16 cellular contexts compared by ENCODE assay signal in genomic region chr1:77014396-77014795, GRCh38.
"Had no signal": no experiment of that assay in that cellular context is flagged by ENCODE, and none has a peak within 500 bp of the region (broad histone marks: within the 10 kb centered on the region; RNA-seq: fewer than 3 reads in every experiment).

No MANE protein-coding gene starts in this region.

- H3K4me1 Mint-ChIP-seq: memory B cell had no signal

- DNase-seq: activated CD4-positive, alpha-beta T cell treated with anti-CD3 and anti-CD28 coated beads, Interleukin-2, amount 50 U/mL, for 4 hours; activated effector memory CD4-positive, alpha-beta T cell treated with Interleukin-2 at 50 U/mL for 16 hours; activated T-cell treated with anti-CD3 and anti-CD28 coated beads, Interleukin-2, amount 50 U/mL, for 1 hour; amygdala; brain microvascular endothelial cell; esophagus squamous epithelium; heart right ventricle; left lung; ovary; stimulated activated CD4-positive, alpha-beta T cell treated with anti-CD3 and anti-CD28 coated beads, Interleukin-2, amount 100 ng/mL, for 48 hours; upper lobe of right lung had no signal

- H3K9me3 ChIP-seq: esophagus squamous epithelium, heart right ventricle, left lung, ovary, upper lobe of right lung had no signal

- H3K4me3 Mint-ChIP-seq: dendritic cell treated with granulocyte-macrophage colony-stimulating factor and Interleukin-4, amounts not matched to agents 40 ng/mL and 50 ng/mL, for 4 days; memory B cell; nephron; stimulated activated naive CD8-positive, alpha-beta T cell treated with anti-CD3 and anti-CD28 coated beads, Interleukin-15, Interleukin-2, amounts not matched to agents 100 ng/mL and 50 ng/mL, for 24 hours had no signal

- H3K27ac ChIP-seq: brain microvascular endothelial cell, esophagus squamous epithelium, heart right ventricle, left lung, ovary, upper lobe of right lung had no signal

- H3K4me3 ChIP-seq: esophagus squamous epithelium, heart right ventricle, left lung, ovary, upper lobe of right lung had no signal

- H3K27me3 Mint-ChIP-seq: dendritic cell treated with granulocyte-macrophage colony-stimulating factor and Interleukin-4, amounts not matched to agents 40 ng/mL and 50 ng/mL, for 4 days had no signal

- H3K4me1 ChIP-seq: esophagus squamous epithelium, heart right ventricle, left lung had no signal

- H3K27ac Mint-ChIP-seq: activated naive CD4-positive, alpha-beta T cell treated with anti-CD3 and anti-CD28 coated beads, Interleukin-2, amount 50 U/mL, for 72 hours; dendritic cell treated with granulocyte-macrophage colony-stimulating factor and Interleukin-4, amounts not matched to agents 40 ng/mL and 50 ng/mL, for 4 days; memory B cell; nephron; stimulated activated naive CD8-positive, alpha-beta T cell treated with anti-CD3 and anti-CD28 coated beads, Interleukin-15, Interleukin-2, amounts not matched to agents 100 ng/mL and 50 ng/mL, for 24 hours had no signal

- H3K36me3 Mint-ChIP-seq: activated naive CD4-positive, alpha-beta T cell treated with anti-CD3 and anti-CD28 coated beads, Interleukin-2, amount 50 U/mL, for 72 hours; memory B cell had no signal

- H3K27me3 ChIP-seq: esophagus squamous epithelium, left lung, ovary, upper lobe of right lung had no signal

- ATAC-seq: activated naive CD4-positive, alpha-beta T cell treated with anti-CD3 and anti-CD28 coated beads, Interleukin-2, amount 50 U/mL, for 72 hours; heart right ventricle; left lung; upper lobe of right lung had no signal

- H3K9me3 Mint-ChIP-seq: activated naive CD4-positive, alpha-beta T cell treated with anti-CD3 and anti-CD28 coated beads, Interleukin-2, amount 50 U/mL, for 72 hours; dendritic cell treated with granulocyte-macrophage colony-stimulating factor and Interleukin-4, amounts not matched to agents 40 ng/mL and 50 ng/mL, for 4 days; memory B cell; nephron; stimulated activated naive CD8-positive, alpha-beta T cell treated with anti-CD3 and anti-CD28 coated beads, Interleukin-15, Interleukin-2, amounts not matched to agents 100 ng/mL and 50 ng/mL, for 24 hours had no signal

- H3K36me3 ChIP-seq: brain microvascular endothelial cell, esophagus squamous epithelium, heart right ventricle, left lung, ovary, upper lobe of right lung had no signal
